ENCODE assay signal across 9 cellular contexts in the genomic region with DNA sequence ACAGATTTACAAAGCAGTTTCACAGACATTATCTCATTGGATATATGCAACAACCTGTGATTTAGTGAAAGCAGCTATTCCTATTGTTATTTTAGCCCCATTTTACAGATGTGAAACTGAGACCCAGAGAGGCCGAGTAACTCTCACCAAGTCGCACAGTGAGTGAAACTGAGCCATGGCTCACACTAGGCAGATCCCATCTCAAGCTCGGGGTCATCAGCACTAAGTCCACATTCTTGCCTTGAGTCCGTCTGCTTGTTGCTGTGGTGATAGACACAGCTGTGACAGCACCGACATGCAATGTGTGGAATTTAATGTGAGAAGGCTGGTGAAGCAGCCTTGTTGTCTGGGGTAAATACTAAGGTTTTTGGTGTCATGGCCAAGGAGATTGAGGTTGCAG. TPM values are rescaled to one million over a fixed set of nuclear protein-coding genes. Genes with fewer than 3 reads are reported as not detected.
DNase-seq lines count a peak whose midpoint lies in the region; ATAC-seq and TF ChIP-seq lines count a peak whose summit lies in the region.
"Had no signal": no experiment of that assay in that cellular context is flagged by ENCODE, and none has a peak within 500 bp of the region (broad histone marks: within the 10 kb centered on the region; RNA-seq: fewer than 3 reads in every experiment).

No MANE protein-coding gene starts in this region.

- H3K4me1 ChIP-seq in Caco-2 (peaks cover 40% of the 10 kb centered on the region), GM23338 (ENCODE audit: insufficient read depth) (0 out of 2 replicates have a peak, but pooled peaks cover 5% of the 10 kb centered on the region)

- H3K36me3 ChIP-seq in Caco-2 (ENCODE audit: control insufficient read depth, insufficient read depth, low read length) (peaks cover 6% of the 10 kb centered on the region), GM23338 (ENCODE audit: insufficient read depth) (no peaks in the 10 kb centered on the region)

- H3K9me3 Mint-ChIP-seq in Caco-2 (ENCODE audit: unreplicated experiment) (no peaks in the 10 kb centered on the region), GM23338 (no peaks in the 10 kb centered on the region)

- TF ChIP-seq CTCF in Caco-2 (IDR thresholded peaks at IDR 0.05; ENCODE audit: insufficient read depth in 1 of 2, low read depth in 1 of 2, low read length in 1 of 2, severe bottlenecking in 1 of 2, unreplicated experiment in 1 of 2) (no peak), GM23338 (conservative IDR thresholded peaks at IDR 0.05; ENCODE audit: low read depth in 2 of 2) (no peak)

- POLR2A ChIA-PET in Caco-2 (lab: Charles Lee): interaction anchor here (0.5 to 1.8 kb wide), 3 partner anchors 10 to 828 kb away, joined by 3 to 7 read pairs (median 3); no protein-coding TSS in a partner anchor

- no peaks in the 10 kb centered on the region for H3F3A ChIP-seq in GM23338 (replicated peaks; ENCODE audit: low read depth)

- DNase-seq in Caco-2: peak; percentile 83 to 89
- peak; percentile 67 for DNase-seq in GM23338 (ENCODE audit: low spot score)
- DNase-seq in astrocyte of the hippocampus (ENCODE audit: low read depth, low spot score): peak; percentile 95
- DNase-seq in myocyte (ENCODE audit: low read depth): peak; percentile 86
- no peak for DNase-seq in Ammon's horn (ENCODE audit: low spot score)
- no peak for DNase-seq in erythroblast (lab: John Stamatoyannopoulos, UW)
- no peak for DNase-seq in posterior vena cava (ENCODE audit: low spot score)

- H3K27me3 ChIP-seq in Caco-2 (replicated peaks; ENCODE audit: control insufficient read depth, insufficient read depth, low read length) (no peaks in the 10 kb centered on the region), GM23338 (ENCODE audit: insufficient read depth) (no peaks in the 10 kb centered on the region)

- H2AFZ ChIP-seq in GM23338: no peak overlapping the region

- intact Hi-C loops in Caco-2 (cut with micrococcal nuclease; ENCODE audit: unreplicated experiment): loop anchor here (1.0 kb wide), 2 partner anchors 8 to 25 kb away; no protein-coding TSS in a partner anchor
- intact Hi-C loops in posterior vena cava (cut with DNase I): no loop called here

- H3K4me1 Mint-ChIP-seq in Caco-2 (ENCODE audit: low read depth, unreplicated experiment) (peaks cover 41% of the 10 kb centered on the region), GM23338 (peaks cover 20% of the 10 kb centered on the region)

- H4K20me1 ChIP-seq in GM23338 (replicated peaks; ENCODE audit: insufficient read depth): no peaks in the 10 kb centered on the region

- CTCF ChIA-PET in Caco-2 (lab: Charles Lee): interaction anchor here (1.1 to 1.5 kb wide), 2 partner anchors 27 to 47 kb away, joined by 3 to 6 read pairs; a partner anchor contains a TSS

- no peaks in the 10 kb centered on the region for H3K9me3 ChIP-seq in Caco-2

- H3K36me3 Mint-ChIP-seq in Caco-2 (ENCODE audit: insufficient read depth, unreplicated experiment) (peaks cover 36% of the 10 kb centered on the region), GM23338 (ENCODE audit: low read depth) (no peaks in the 10 kb centered on the region)

- TF ChIP-seq POLR2A in erythroblast (IDR thresholded peaks at IDR 0.05; ENCODE audit: low read length): no peak

- ATAC-seq in GM23338: peak; percentile 33
- no peak for ATAC-seq in HG02571 (IDR thresholded peaks at IDR 0.05; ENCODE audit: unreplicated experiment)
- ATAC-seq: HCT116 had no signal

- no TSS peak for BruUV-seq in Caco-2 (replicated peaks; lab: Mats Ljungman, UMichigan)

- H3K4me3 Mint-ChIP-seq in Caco-2 (ENCODE audit: unreplicated experiment) (peak overlapping the region; percentile 61), GM23338 (no peak overlapping the region)

- H3K27me3 Mint-ChIP-seq in Caco-2 (ENCODE audit: insufficient read depth, unreplicated experiment) (no peaks in the 10 kb centered on the region), GM23338 (ENCODE audit: insufficient read depth, low read depth, poor library complexity) (peaks cover 5% of the 10 kb centered on the region)

- H3K27ac Mint-ChIP-seq in Caco-2 (ENCODE audit: unreplicated experiment) (peak overlapping the region; percentile 100), GM23338 (peak overlapping the region; percentile 51)

- no peaks in the 10 kb centered on the region for H3K79me2 ChIP-seq in GM23338 (replicated peaks; ENCODE audit: insufficient read depth)

- no peak overlapping the region for H3K4me2 ChIP-seq in GM23338

- H3K4me3 ChIP-seq in Caco-2 (ENCODE audit: low read depth, low read length): no peak overlapping the region
- no peak overlapping the region for H3K4me3 ChIP-seq in GM23338

- peak overlapping the region; percentile 72; the same call in 1 of the 2 replicates for H3K27ac ChIP-seq in GM23338 (ENCODE audit: low read depth)

- no peaks in the 10 kb centered on the region for H3K9me2 ChIP-seq in GM23338 (ENCODE audit: insufficient read depth)

TF ChIP-seq in GM23338, 12 proteins besides CTCF, POLR2A, EP300 and RAD21 (continues in another document):
- TF ChIP-seq, protein P1, sequence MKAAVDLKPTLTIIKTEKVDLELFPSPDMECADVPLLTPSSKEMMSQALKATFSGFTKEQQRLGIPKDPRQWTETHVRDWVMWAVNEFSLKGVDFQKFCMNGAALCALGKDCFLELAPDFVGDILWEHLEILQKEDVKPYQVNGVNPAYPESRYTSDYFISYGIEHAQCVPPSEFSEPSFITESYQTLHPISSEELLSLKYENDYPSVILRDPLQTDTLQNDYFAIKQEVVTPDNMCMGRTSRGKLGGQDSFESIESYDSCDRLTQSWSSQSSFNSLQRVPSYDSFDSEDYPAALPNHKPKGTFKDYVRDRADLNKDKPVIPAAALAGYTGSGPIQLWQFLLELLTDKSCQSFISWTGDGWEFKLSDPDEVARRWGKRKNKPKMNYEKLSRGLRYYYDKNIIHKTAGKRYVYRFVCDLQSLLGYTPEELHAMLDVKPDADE (IDR thresholded peaks at IDR 0.05): no peak
- TF ChIP-seq NANOG (IDR thresholded peaks at IDR 0.05; ENCODE audit: borderline replicate concordance) (no peak), JUNB (IDR thresholded peaks at IDR 0.05; ENCODE audit: unreplicated experiment) (no peak)

RNA-seq across cellular contexts. Expression of a gene that starts 40.3 kb away (rescaled TPM):
- total RNA-seq in Caco-2 (2022) (13.8 and 17.5 TPM in 2 replicates), myocyte (9.7 and 13.6 TPM in 2 replicates), posterior vena cava (10 to 100 TPM; 10.4 to 11.5 TPM)
- total RNA-seq in GM23338 (2014; rRNA removed; shearing (Covaris generic)): 26.9 and 27.3 TPM in 2 replicates
- 27.0 and 27.7 TPM in 2 replicates for polyA plus RNA-seq in GM23338 (2016; fragmentation: Nextera tagmentation; extraction: Ambion mirVana)
- 6.4 TPM for polyA plus RNA-seq in myocyte (2012)

RNA-seq across cellular contexts. Expression of a gene that starts 47.2 kb away (rescaled TPM):
- total RNA-seq in Caco-2 (2022) (90.8 and 92.0 TPM in 2 replicates), myocyte (18.1 and 28.5 TPM in 2 replicates), posterior vena cava (10 to 100 TPM; 90.8 to 92.2 TPM)
- total RNA-seq in GM23338 (2014; rRNA removed; shearing (Covaris generic)): 5.8 and 6.7 TPM in 2 replicates
- polyA plus RNA-seq in GM23338 (2016; fragmentation: Nextera tagmentation; extraction: Ambion mirVana): 11.5 and 12.3 TPM in 2 replicates
- 110 TPM for polyA plus RNA-seq in myocyte (2012)

Comparison
In these comparisons a context has a peak if more than half of its experiments do, and no peak if none do; other contexts are left out.
1. DNase-seq: peak in Caco-2 (2 of 2), GM23338 (single experiment), astrocyte of the hippocampus (single experiment) and myocyte (single experiment); none in Ammon's horn (single experiment), erythroblast (0 of 2) and posterior vena cava (single experiment).